In genomic region chr2:48601349-48601748, GRCh38 we compare ENCODE assay signal across 8 cellular contexts. TPM values are rescaled to one million over a fixed set of nuclear protein-coding genes. Genes with fewer than 3 reads are reported as not detected.
DNase-seq lines count a peak whose midpoint lies in the region; ATAC-seq, FAIRE-seq and TF ChIP-seq lines count a peak whose summit lies in the region.

No MANE protein-coding gene starts in this region.

- FAIRE-seq in keratinocyte (lab: Jason Lieb, UNC): peak; percentile 57

- H3K9me3 ChIP-seq in keratinocyte (ENCODE audit: control insufficient read depth, low read depth, low read length): no peaks in the 10 kb centered on the region

- H3K9ac ChIP-seq in keratinocyte (ENCODE audit: control insufficient read depth, extremely low read depth, insufficient read depth, low read length): no peak overlapping the region

- H3K4me2 ChIP-seq in keratinocyte (ENCODE audit: control insufficient read depth, extremely low read depth, insufficient read depth, low read depth, low read length): no peak overlapping the region

- no peak overlapping the region for H2AFZ ChIP-seq in keratinocyte (ENCODE audit: control insufficient read depth, low read length)

- ATAC-seq in HG03342 (IDR thresholded peaks at IDR 0.05; ENCODE audit: unreplicated experiment): peak; percentile 47
- no peak for ATAC-seq in HG03432 (IDR thresholded peaks at IDR 0.05; ENCODE audit: unreplicated experiment)

- no peaks in the 10 kb centered on the region for H3K36me3 ChIP-seq in keratinocyte (ENCODE audit: control insufficient read depth in 2 of 2, extremely low read depth in 1 of 2, insufficient read depth in 2 of 2, low read length in 2 of 2)

- no peak overlapping the region for H3K4me3 ChIP-seq in keratinocyte (ENCODE audit: control insufficient read depth in 2 of 3, extremely low read depth in 1 of 3, insufficient read depth in 2 of 3, low read depth in 1 of 3, low read length in 3 of 3)

- H3K4me1 ChIP-seq in keratinocyte (ENCODE audit: control insufficient read depth, extremely low read depth, insufficient read depth, low read length): no peaks in the 10 kb centered on the region

- no peaks in the 10 kb centered on the region for H3K27me3 ChIP-seq in keratinocyte (ENCODE audit: control insufficient read depth, extremely low read depth, insufficient read depth, low read length)

- no peak overlapping the region for H3K27ac ChIP-seq in keratinocyte (ENCODE audit: control insufficient read depth, insufficient read depth, low read length)

- H3K79me2 ChIP-seq in keratinocyte (ENCODE audit: control insufficient read depth, insufficient read depth, low read length): no peaks in the 10 kb centered on the region

- DNase-seq in NOMO-1 treated with DMSO at 0.1 percent for 48 hours (lab: John Stamatoyannopoulos, UW; ENCODE audit: unreplicated experiment) (peak; percentile 4), NOMO-1 treated with dmso at 0.1 percent for 144 hours (lab: John Stamatoyannopoulos, UW; ENCODE audit: unreplicated experiment) (no peak), UCSD-AML1 (lab: John Stamatoyannopoulos, UW; ENCODE audit: unreplicated experiment) (peak; percentile 18), keratinocyte (ENCODE audit: low read depth, low spot score) (no peak), retina (no peak), DMS114 treated with DMSO at 0.1 percent for 48 hours (lab: John Stamatoyannopoulos, UW; ENCODE audit: unreplicated experiment) (no peak)

- peak; percentile 54 to 88 (median 86) for TF ChIP-seq CTCF in keratinocyte (optimal IDR thresholded peaks at IDR 0.05 in 1 of 3, IDR thresholded peaks at IDR 0.05 in 1 of 3, conservative IDR thresholded peaks at IDR 0.05 in 1 of 3; ENCODE audit: extremely low read depth in 1 of 3, insufficient read depth in 2 of 3, low read length in 3 of 3)

- H3K9me1 ChIP-seq in keratinocyte (ENCODE audit: control insufficient read depth, extremely low read depth, insufficient read depth, low read length): no peaks in the 10 kb centered on the region

- dilution Hi-C loops in keratinocyte (cut with MboI; ENCODE audit: extremely low pct_ligation_motif_present, low sequenced_read_pairs): no loop called here

- no peaks in the 10 kb centered on the region for H4K20me1 ChIP-seq in keratinocyte (ENCODE audit: control insufficient read depth, extremely low read depth, insufficient read depth, low read length)

RNA-seq across cellular contexts. Expression of gene GTF2A1L, which starts 16.3 kb away (rescaled TPM):
- polyA plus RNA-seq in keratinocyte: not detected in 3 replicates
- polyA plus RNA-seq in keratinocyte (2011; ENCODE audit: low read depth): not detected
- not detected in 2 replicates for polyA plus RNA-seq in keratinocyte (2011; cell fraction: cytosol; rRNA removed)
- polyA plus RNA-seq in keratinocyte (2011; cell fraction: nucleus; rRNA removed): not detected in 2 replicates
- polyA plus RNA-seq in keratinocyte (2012; ENCODE audit: low replicate concordance): not detected in 2 replicates
- polyA minus RNA-seq in keratinocyte: not detected in 3 replicates
- polyA minus RNA-seq in keratinocyte (2011; cell fraction: cytosol; rRNA and poly(A)+ RNA removed): not detected
- not detected in 2 replicates for polyA minus RNA-seq in keratinocyte (2011; cell fraction: nucleus; rRNA and poly(A)+ RNA removed)

Comparison
In these comparisons a context has a peak if more than half of its experiments do, and no peak if none do; other contexts are left out.
1. DNase-seq: peak in NOMO-1 treated with DMSO at 0.1 percent for 48 hours (single experiment) and UCSD-AML1 (single experiment); none in NOMO-1 treated with dmso at 0.1 percent for 144 hours (single experiment), keratinocyte (single experiment), retina (single experiment) and DMS114 treated with DMSO at 0.1 percent for 48 hours (single experiment).